9 cellular contexts compared by ENCODE assay signal in the genomic region with DNA sequence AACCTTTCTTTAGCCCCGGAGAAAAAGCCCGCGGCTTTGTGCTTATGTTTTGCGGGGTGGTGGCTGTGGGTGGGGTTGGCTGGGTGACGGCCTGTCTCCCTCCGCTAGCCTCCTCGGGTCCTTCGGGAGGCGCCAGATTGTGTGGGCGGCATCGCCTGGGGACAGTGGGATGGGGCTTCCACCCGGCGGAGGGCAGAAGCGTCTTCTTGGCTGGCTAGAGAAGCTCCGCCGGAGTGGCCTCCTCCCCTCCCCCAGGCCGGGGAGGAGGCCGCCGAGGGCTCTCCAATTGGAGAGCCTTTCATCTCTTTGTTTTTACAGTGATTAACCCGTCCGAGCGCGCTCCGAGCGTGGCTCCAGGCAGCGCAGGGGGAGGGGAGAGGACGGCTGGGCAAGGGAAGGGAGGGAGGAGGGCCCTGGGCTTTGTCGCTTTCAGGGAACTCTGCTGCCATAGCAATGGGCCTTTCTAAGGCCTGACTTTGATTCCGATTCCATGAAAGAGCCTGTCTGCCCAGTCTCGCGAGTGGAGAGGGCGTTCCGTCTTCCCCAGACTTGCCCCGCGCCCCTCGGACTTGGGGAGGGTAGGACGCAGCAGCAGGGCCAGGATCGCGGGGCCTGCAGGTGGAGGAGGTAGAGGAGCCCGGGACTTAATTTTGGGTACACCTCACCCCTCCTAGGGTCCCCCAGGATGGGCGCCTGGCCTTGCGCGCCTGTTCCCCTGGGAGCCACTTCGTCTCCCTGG. TPM values are rescaled to one million over a fixed set of nuclear protein-coding genes. Genes with fewer than 3 reads are reported as not detected.
A peak's percentile ranks its signal among the peaks of the same experiment; 100 is the strongest.
DNase-seq lines count a peak whose midpoint lies in the region; ATAC-seq, FAIRE-seq and TF ChIP-seq lines count a peak whose summit lies in the region.
"Had no signal": no experiment of that assay in that cellular context is flagged by ENCODE, and none has a peak within 500 bp of the region (broad histone marks: within the 10 kb centered on the region; RNA-seq: fewer than 3 reads in every experiment).

No MANE protein-coding gene starts in this region.

- TF ChIP-seq CTCF in bronchial epithelial cell (IDR thresholded peaks at IDR 0.05; ENCODE audit: insufficient read depth, low read length, severe bottlenecking) = no peak

- FAIRE-seq in bronchial epithelial cell (lab: Jason Lieb, UNC) = no peak
- FAIRE-seq in urothelium cell line (lab: Jason Lieb, UNC) = no peak
- FAIRE-seq: islet of Langerhans had no signal

- DNase-seq in DMS53 treated with DMSO at 0.1 percent for 48 hours (lab: John Stamatoyannopoulos, UW; ENCODE audit: unreplicated experiment) = peak; percentile 76
- DNase-seq in NCI-H2107 (lab: John Stamatoyannopoulos, UW) = peak; percentile 56
- peak; percentile 30 for DNase-seq in bronchial epithelial cell (ENCODE audit: low read depth)
- DNase-seq in left kidney (ENCODE audit: low read depth, low spot score) = peak; percentile 96
- peak; percentile 81 for DNase-seq in urothelium cell line (ENCODE audit: low spot score)
- DNase-seq in activated T-cell treated with anti-CD3 and anti-CD28 coated beads for 4 hours = no peak

- peak overlapping the region; percentile 12 for H3K4me3 ChIP-seq in bronchial epithelial cell (ENCODE audit: low read depth, low read length)

- peaks cover 9% of the 10 kb centered on the region for H3K27me3 ChIP-seq in bronchial epithelial cell (ENCODE audit: control insufficient read depth, insufficient read depth, low read length)

- ATAC-seq in HG03095 (IDR thresholded peaks at IDR 0.05; ENCODE audit: unreplicated experiment) (no peak), HG03442 (IDR thresholded peaks at IDR 0.05; ENCODE audit: unreplicated experiment) (no peak)

- no peaks in the 10 kb centered on the region for H3K36me3 ChIP-seq in bronchial epithelial cell (ENCODE audit: control insufficient read depth, insufficient read depth, low read length)

RNA-seq across cellular contexts. Expression of gene TIFAB, which starts 36.7 kb away (rescaled TPM):
- not detected in 2 replicates for total RNA-seq in bronchial epithelial cell

RNA-seq across cellular contexts. Expression of gene DCANP1, which starts 41.7 kb away (rescaled TPM):
- not detected in 2 replicates for total RNA-seq in bronchial epithelial cell

RNA-seq across cellular contexts. Expression of gene NEUROG1, which starts 46.9 kb away (rescaled TPM):
- total RNA-seq in bronchial epithelial cell = not detected in 2 replicates
